21 cellular contexts compared by ENCODE assay signal in genomic region chr6:25392372-25392771, GRCh38.
DNase-seq lines count a peak whose midpoint lies in the region; ATAC-seq, FAIRE-seq and TF ChIP-seq lines count a peak whose summit lies in the region.
"Had no signal": no experiment of that assay in that cellular context is flagged by ENCODE, and none has a peak within 500 bp of the region (broad histone marks: within the 10 kb centered on the region; RNA-seq: fewer than 3 reads in every experiment).

No MANE protein-coding gene starts in this region.

- TF ChIP-seq CTCF in epithelial cell of esophagus (IDR thresholded peaks at IDR 0.05; ENCODE audit: insufficient read depth, low read depth, low read length, missing control alignments) (no peak), keratinocyte (optimal IDR thresholded peaks at IDR 0.05 in 1 of 3, IDR thresholded peaks at IDR 0.05 in 1 of 3, conservative IDR thresholded peaks at IDR 0.05 in 1 of 3; ENCODE audit: extremely low read depth in 1 of 3, insufficient read depth in 2 of 3, low read length in 3 of 3) (no peak)

- H4K20me1 ChIP-seq in keratinocyte (ENCODE audit: control insufficient read depth, extremely low read depth, insufficient read depth, low read length) = no peaks in the 10 kb centered on the region
- H4K20me1 ChIP-seq: BLaER1 treated with 17β-estradiol and CSF1 and Interleukin-3, amounts not matched to agents 10 nM and 100 nM had no signal

- no peak overlapping the region for H3K9ac ChIP-seq in keratinocyte (ENCODE audit: control insufficient read depth, extremely low read depth, insufficient read depth, low read length)
- H3K9ac ChIP-seq: BLaER1 treated with 17β-estradiol and CSF1 and Interleukin-3, amounts not matched to agents 10 nM and 100 nM had no signal

- peaks cover 46% of the 10 kb centered on the region for H3K79me2 ChIP-seq in keratinocyte (ENCODE audit: control insufficient read depth, insufficient read depth, low read length)

- dilution Hi-C loops in keratinocyte (cut with MboI; ENCODE audit: extremely low pct_ligation_motif_present, low sequenced_read_pairs) = no loop called here

- no peaks in the 10 kb centered on the region for H3K36me3 ChIP-seq in keratinocyte (ENCODE audit: control insufficient read depth in 2 of 2, extremely low read depth in 1 of 2, insufficient read depth in 2 of 2, low read length in 2 of 2)
- H3K36me3 ChIP-seq: BLaER1 treated with 17β-estradiol and CSF1 and Interleukin-3, amounts not matched to agents 10 nM and 100 nM; SJCRH30 had no signal

- H3K27ac ChIP-seq in keratinocyte (ENCODE audit: control insufficient read depth, insufficient read depth, low read length) = no peak overlapping the region
- H3K27ac ChIP-seq: BLaER1 treated with 17β-estradiol and CSF1 and Interleukin-3, amounts not matched to agents 10 nM and 100 nM; SJCRH30 had no signal

- peak; percentile 82 for FAIRE-seq in keratinocyte (lab: Jason Lieb, UNC)
- FAIRE-seq: A204.1, HTR-8/SVneo had no signal

- H3K9me3 ChIP-seq in keratinocyte (ENCODE audit: control insufficient read depth, low read depth, low read length) = no peaks in the 10 kb centered on the region
- H3K9me3 ChIP-seq: BLaER1 treated with 17β-estradiol and CSF1 and Interleukin-3, amounts not matched to agents 10 nM and 100 nM; SJCRH30 had no signal

- H2AFZ ChIP-seq in keratinocyte (ENCODE audit: control insufficient read depth, low read length) = no peak overlapping the region

- H3K27me3 ChIP-seq in keratinocyte (ENCODE audit: control insufficient read depth, extremely low read depth, insufficient read depth, low read length) = no peaks in the 10 kb centered on the region
- H3K27me3 ChIP-seq: BLaER1 treated with 17β-estradiol and CSF1 and Interleukin-3, amounts not matched to agents 10 nM and 100 nM; SJCRH30 had no signal

- DNase-seq in AG20443 (ENCODE audit: low spot score) (peak; percentile 19), NCI-H69 (lab: John Stamatoyannopoulos, UW) (peak; percentile 58), epithelial cell of esophagus (ENCODE audit: low read depth) (peak; percentile 24), keratinocyte (ENCODE audit: low read depth, low spot score) (no peak), Kasumi-1 (lab: John Stamatoyannopoulos, UW) (no peak), NCI-H2107 (lab: John Stamatoyannopoulos, UW) (no peak)
- DNase-seq in activated CD4-positive, CD25-positive, alpha-beta regulatory T cell (lab: John Stamatoyannopoulos, UW) = no peak
- DNase-seq: CD8-positive, alpha-beta T cell; DMS53; H9; IMR-90; Karpas-422; NCI-H1105 treated with DMSO at 0.1 percent for 48 hours; NCI-H187; NCI-H226; NCI-H524; SJCRH30 had no signal

- peaks cover 21% of the 10 kb centered on the region for H3K4me1 ChIP-seq in keratinocyte (ENCODE audit: control insufficient read depth, extremely low read depth, insufficient read depth, low read length)
- H3K4me1 ChIP-seq: SJCRH30 had no signal

- no peaks in the 10 kb centered on the region for H3K9me1 ChIP-seq in keratinocyte (ENCODE audit: control insufficient read depth, extremely low read depth, insufficient read depth, low read length)

- ATAC-seq in HG02981 (IDR thresholded peaks at IDR 0.05; ENCODE audit: unreplicated experiment) = no peak
- ATAC-seq: CD8-positive, alpha-beta T cell had no signal

- no peak overlapping the region for H3K4me3 ChIP-seq in epithelial cell of esophagus (ENCODE audit: low read length)
- H3K4me3 ChIP-seq in keratinocyte (ENCODE audit: control insufficient read depth in 2 of 3, extremely low read depth in 1 of 3, insufficient read depth in 2 of 3, low read depth in 1 of 3, low read length in 3 of 3) = no peak overlapping the region
- H3K4me3 ChIP-seq: BLaER1 treated with 17β-estradiol and CSF1 and Interleukin-3, amounts not matched to agents 10 nM and 100 nM; SJCRH30 had no signal

- no peak overlapping the region for H3K4me2 ChIP-seq in keratinocyte (ENCODE audit: control insufficient read depth, extremely low read depth, insufficient read depth, low read depth, low read length)
- H3K4me2 ChIP-seq: BLaER1 treated with 17β-estradiol and CSF1 and Interleukin-3, amounts not matched to agents 10 nM and 100 nM had no signal

Comparison
In these comparisons a context has a peak if more than half of its experiments do, and no peak if none do; other contexts are left out.
1. DNase-seq: peak in AG20443 (single experiment), NCI-H69 (single experiment) and epithelial cell of esophagus (single experiment); none in keratinocyte (single experiment), Kasumi-1 (0 of 2), NCI-H2107 (single experiment) and activated CD4-positive, CD25-positive, alpha-beta regulatory T cell (0 of 4).